ENCODE assay signal across 14 cellular contexts in genomic region chr1:3551290-3551678, GRCh38.
DNase-seq lines count a peak whose midpoint lies in the region; ATAC-seq, FAIRE-seq and TF ChIP-seq lines count a peak whose summit lies in the region.
"Had no signal": no experiment of that assay in that cellular context is flagged by ENCODE, and none has a peak within 500 bp of the region (broad histone marks: within the 10 kb centered on the region; RNA-seq: fewer than 3 reads in every experiment).

No MANE protein-coding gene starts in this region.

- TF ChIP-seq CTCF in HepG2 (CRISPR knock-in tag; IDR thresholded peaks at IDR 0.05): no peak
- no peak for TF ChIP-seq CTCF in right lobe of liver (IDR thresholded peaks at IDR 0.05)
- no peak for TF ChIP-seq CTCF in osteoblast (IDR thresholded peaks at IDR 0.05; ENCODE audit: extremely low read depth, low read depth, low read length)

- H4K20me1 ChIP-seq in HepG2 (ENCODE audit: insufficient read depth, low read length) (0 out of 2 replicates have a peak, but pooled peaks cover 5% of the 10 kb centered on the region), osteoblast (ENCODE audit: insufficient read depth, low read length) (no peaks in the 10 kb centered on the region)

- no peak overlapping the region for H3K9ac ChIP-seq in HepG2 (ENCODE audit: insufficient read depth, low read depth, low read length)
- H3K9ac ChIP-seq: BLaER1 treated with 17β-estradiol and CSF1 and Interleukin-3, amounts not matched to agents 10 nM and 100 nM had no signal

- ATAC-seq in HepG2 (no peak), right lobe of liver (no peak), SK-N-SH treated with all-trans-retinoic acid at 6 μM for 48 hours (peak; percentile 14; the same call in 1 of the 3 replicates), HG02840 (IDR thresholded peaks at IDR 0.05; ENCODE audit: low FRiP score, unreplicated experiment) (no peak)
- ATAC-seq: HCT116 had no signal

- no peak for DNase-seq in HepG2 (ENCODE audit: low spot score)
- DNase-seq in right lobe of liver: no peak
- DNase-seq in osteoblast (ENCODE audit: insufficient read length, low spot score, missing footprints): peak; percentile 96
- DNase-seq in ecto neural progenitor cell (ENCODE audit: low spot score): no peak
- no peak for DNase-seq in posterior cingulate gyrus
- no peak for DNase-seq in activated CD4-positive, CD25-positive, alpha-beta regulatory T cell treated with anti-CD3 and anti-CD28 coated beads, Interleukin-2, amount 50 U/mL, for 72 hours
- DNase-seq: AML-193; CD4-positive, CD25-positive, alpha-beta regulatory T cell; GF-D8 had no signal

- no peak for TF ChIP-seq RAD21 in HepG2 (CRISPR knock-in tag; IDR thresholded peaks at IDR 0.05)

- CTCF ChIA-PET in HepG2 (lab: Yijun Ruan, JAX; ENCODE audit: low intra/inter-chr PET ratio, low total read pairs): no interaction called here

- in situ Hi-C loops in HepG2 (cut with HindIII; ENCODE audit: extremely low pct_ligation_motif_present, low pct_unique_long_range_greater_than_20kb): no loop called here

- intact Hi-C loops in HepG2 (cut with micrococcal nuclease; ENCODE audit: unreplicated experiment): no loop called here
- intact Hi-C loops in right lobe of liver (cut with DNase I): no loop called here
- intact Hi-C loops in posterior cingulate gyrus (cut with DNase I): no loop called here

- H3K4me1 ChIP-seq in HepG2 (ENCODE audit: insufficient read depth, low read length) (no peaks in the 10 kb centered on the region), right lobe of liver (no peaks in the 10 kb centered on the region), osteoblast (ENCODE audit: insufficient read depth, low read length) (peaks cover 32% of the 10 kb centered on the region)

- FAIRE-seq in HepG2 (lab: Jason Lieb, UNC): no peak
- FAIRE-seq: H54 had no signal

- POLR2A ChIA-PET in HepG2 (lab: Yijun Ruan, JAX): no interaction called here

- H2AFZ ChIP-seq in HepG2 (ENCODE audit: low read length) (no peak overlapping the region), osteoblast (ENCODE audit: low read length) (no peak overlapping the region)

- H3K79me2 ChIP-seq in HepG2 (ENCODE audit: insufficient read depth, low read length): no peaks in the 10 kb centered on the region
- H3K79me2 ChIP-seq in osteoblast (ENCODE audit: insufficient read depth, low read length): no peaks in the 10 kb centered on the region

- WGBS in HepG2 (ENCODE audit: low lambda C conversion rate): no CpG with 5 or more reads among the region's 5 CpGs
- WGBS in right lobe of liver (ENCODE audit: insufficient coverage, low coverage, low lambda C conversion rate, missing lambda C conversion rate): no CpG with 5 or more reads among the region's 5 CpGs

- no TSS peak for BruUV-seq in HepG2 (replicated peaks; lab: Mats Ljungman, UMichigan)

- H3K4me3 ChIP-seq in HepG2 (replicated peaks in 1 of 3; ENCODE audit: insufficient read depth in 1 of 3, low read depth in 2 of 3, low read length in 3 of 3) (no peak overlapping the region), right lobe of liver (no peak overlapping the region), osteoblast (ENCODE audit: insufficient read depth, low read length) (no peak overlapping the region)
- H3K4me3 ChIP-seq: BLaER1 treated with 17β-estradiol and CSF1 and Interleukin-3, amounts not matched to agents 10 nM and 100 nM had no signal

- H3K27ac ChIP-seq in HepG2 (ENCODE audit: extremely low read length, insufficient read depth, low read length) (no peak overlapping the region), right lobe of liver (no peak overlapping the region), osteoblast (ENCODE audit: low read depth, low read length) (no peak overlapping the region)
- H3K27ac ChIP-seq: BLaER1 treated with 17β-estradiol and CSF1 and Interleukin-3, amounts not matched to agents 10 nM and 100 nM had no signal

- H3K36me3 ChIP-seq in HepG2 (replicated peaks in 1 of 2; ENCODE audit: control insufficient read depth in 1 of 2, insufficient read depth in 2 of 2, low read length in 2 of 2) (no peaks in the 10 kb centered on the region), right lobe of liver (no peaks in the 10 kb centered on the region), osteoblast (ENCODE audit: insufficient read depth, low read length) (no peaks in the 10 kb centered on the region)

- H3K27me3 ChIP-seq in HepG2 (ENCODE audit: control insufficient read depth in 1 of 2, insufficient read depth in 2 of 2, low read length in 2 of 2) (peaks cover under 1 to 49% of the 10 kb centered on the region in 2 experiments; a peak in 4 of 5 replicates), right lobe of liver (no peaks in the 10 kb centered on the region), osteoblast (ENCODE audit: insufficient read depth, low read length) (no peaks in the 10 kb centered on the region)
- H3K27me3 ChIP-seq: BLaER1 treated with 17β-estradiol and CSF1 and Interleukin-3, amounts not matched to agents 10 nM and 100 nM had no signal

- no peak for TF ChIP-seq EP300 in HepG2 (IDR thresholded peaks at IDR 0.05; ENCODE audit: low read depth in 2 of 2, low read length in 2 of 2)
- no peak for TF ChIP-seq EP300 in HepG2 (CRISPR knock-in tag; IDR thresholded peaks at IDR 0.05; ENCODE audit: borderline replicate concordance)

- no peak overlapping the region for H3K4me2 ChIP-seq in HepG2 (ENCODE audit: low read depth, low read length)
- no peak overlapping the region for H3K4me2 ChIP-seq in osteoblast (ENCODE audit: insufficient read depth, low read length)
- H3K4me2 ChIP-seq: BLaER1 treated with 17β-estradiol and CSF1 and Interleukin-3, amounts not matched to agents 10 nM and 100 nM had no signal

- H3K9me3 ChIP-seq in HepG2 (ENCODE audit: low read length) (no peaks in the 10 kb centered on the region), right lobe of liver (no peaks in the 10 kb centered on the region), osteoblast (ENCODE audit: low read depth, low read length) (no peaks in the 10 kb centered on the region)
- H3K9me3 ChIP-seq: BLaER1 treated with 17β-estradiol and CSF1 and Interleukin-3, amounts not matched to agents 10 nM and 100 nM had no signal

- no peak for TF ChIP-seq POLR2A in HepG2 (IDR thresholded peaks at IDR 0.05; ENCODE audit: insufficient read depth in 1 of 2, low read depth in 2 of 2, low read length in 2 of 2)
- TF ChIP-seq POLR2A in right lobe of liver (IDR thresholded peaks at IDR 0.05): no peak

TF ChIP-seq in HepG2, 621 proteins besides CTCF, POLR2A, EP300 and RAD21:
- TF ChIP-seq RBM22 (optimal IDR thresholded peaks at IDR 0.05; ENCODE audit: low read length): peak; percentile 15
- no peak for TF ChIP-seq ZNF343 (CRISPR knock-in tag; IDR thresholded peaks at IDR 0.05)

TF ChIP-seq in SK-N-SH treated with all-trans-retinoic acid at 6 μM for 48 hours, 23 proteins besides CTCF, POLR2A, EP300 and RAD21:
- no peak for TF ChIP-seq POU6F1 (CRISPR knock-in tag; IDR thresholded peaks at IDR 0.05; ENCODE audit: borderline replicate concordance, low read depth)
